In genomic region chr14:101495827-101496778, GRCh38 we compare ENCODE assay signal across 18 cellular contexts.
DNase-seq lines count a peak whose midpoint lies in the region; ATAC-seq lines count a peak whose summit lies in the region.
"Had no signal": no experiment of that assay in that cellular context is flagged by ENCODE, and none has a peak within 500 bp of the region (broad histone marks: within the 10 kb centered on the region; RNA-seq: fewer than 3 reads in every experiment).

No MANE protein-coding gene starts in this region.

- H3K27ac Mint-ChIP-seq in activated naive CD4-positive, alpha-beta T cell treated with anti-CD3 and anti-CD28 coated beads for 36 hours: no peak overlapping the region
- H3K27ac Mint-ChIP-seq: activated T-cell treated with anti-CD3 and anti-CD28 coated beads, Interleukin-2, amount 50 U/mL, for 72 hours; CD4-positive, CD25-positive, alpha-beta regulatory T cell; dendritic cell treated with granulocyte-macrophage colony-stimulating factor and Interleukin-4, amounts not matched to agents 40 ng/mL and 50 ng/mL, for 4 days; memory B cell; stimulated activated naive CD8-positive, alpha-beta T cell treated with anti-CD3 and anti-CD28 coated beads, Interleukin-15, amount 100 ng/mL, for 72 hours had no signal

- intact Hi-C loops in activated naive CD4-positive, alpha-beta T cell treated with anti-CD3 and anti-CD28 coated beads for 36 hours (cut with micrococcal nuclease): no loop called here
- intact Hi-C loops in left cardiac atrium (cut with DNase I): no loop called here

- H3K4me3 ChIP-seq in mesendoderm (ENCODE audit: low read length): no peak overlapping the region
- H3K4me3 ChIP-seq: SJCRH30 had no signal

- H2AK5ac ChIP-seq in mesendoderm (ENCODE audit: low read length): no peak overlapping the region

- DNase-seq in activated naive CD4-positive, alpha-beta T cell treated with anti-CD3 and anti-CD28 coated beads for 36 hours: peak; percentile 0
- no peak for DNase-seq in activated naive CD4-positive, alpha-beta T cell (lab: John Stamatoyannopoulos, UW)
- DNase-seq in left cardiac atrium (peak; percentile 7), mesendoderm (peak; percentile 59), ureter (ENCODE audit: low spot score) (peak; percentile 39)
- DNase-seq in stimulated activated CD4-positive, alpha-beta T cell treated with anti-CD3 and anti-CD28 coated beads, Interleukin-12 subunit alpha, Interleukin-12 subunit beta, amount 100 ng/mL, for 4 hours: no peak
- DNase-seq: activated CD4-positive, alpha-beta T cell treated with anti-CD3 and anti-CD28 coated beads, Interleukin-2, amount 50 U/mL, for 4 hours; activated T-cell treated with anti-CD3 and anti-CD28 coated beads, Interleukin-2, amount 50 U/mL, for 72 hours; CD4-positive, CD25-positive, alpha-beta regulatory T cell; hippocampal formation; NCI-H1092 treated with DMSO at 0.1 percent for 48 hours; SJCRH30; stimulated activated naive CD8-positive, alpha-beta T cell treated with anti-CD3 and anti-CD28 coated beads, Interleukin-15, amount 100 ng/mL, for 72 hours; T-helper 9 cell had no signal

- no peaks in the 10 kb centered on the region for H3K4me1 Mint-ChIP-seq in activated naive CD4-positive, alpha-beta T cell treated with anti-CD3 and anti-CD28 coated beads for 36 hours (ENCODE audit: low read depth)
- H3K4me1 Mint-ChIP-seq: memory B cell; stimulated activated naive CD8-positive, alpha-beta T cell treated with anti-CD3 and anti-CD28 coated beads, Interleukin-15, amount 100 ng/mL, for 72 hours had no signal

- H3K18ac ChIP-seq in mesendoderm (ENCODE audit: low read length): no peak overlapping the region

- H3K4me2 ChIP-seq in mesendoderm (ENCODE audit: low read length): peak overlapping the region; percentile 20

- H3K9me3 Mint-ChIP-seq in activated naive CD4-positive, alpha-beta T cell treated with anti-CD3 and anti-CD28 coated beads for 36 hours: peaks cover 2% of the 10 kb centered on the region
- H3K9me3 Mint-ChIP-seq: activated T-cell treated with anti-CD3 and anti-CD28 coated beads, Interleukin-2, amount 50 U/mL, for 72 hours; dendritic cell treated with granulocyte-macrophage colony-stimulating factor and Interleukin-4, amounts not matched to agents 40 ng/mL and 50 ng/mL, for 4 days had no signal

- no CpG with 5 or more reads among the region's 30 CpGs for WGBS in mesendoderm (ENCODE audit: extremely low coverage, insufficient coverage, low lambda C conversion rate)

- H3K79me1 ChIP-seq in mesendoderm (ENCODE audit: low read length): no peaks in the 10 kb centered on the region

- CTCF ChIA-PET in activated naive CD4-positive, alpha-beta T cell treated with anti-CD3 and anti-CD28 coated beads for 36 hours (lab: Charles Lee): no interaction called here

- no peak overlapping the region for H3K4me3 Mint-ChIP-seq in activated naive CD4-positive, alpha-beta T cell treated with anti-CD3 and anti-CD28 coated beads for 36 hours
- H3K4me3 Mint-ChIP-seq: activated T-cell treated with anti-CD3 and anti-CD28 coated beads, Interleukin-2, amount 50 U/mL, for 72 hours; CD4-positive, CD25-positive, alpha-beta regulatory T cell; dendritic cell treated with granulocyte-macrophage colony-stimulating factor and Interleukin-4, amounts not matched to agents 40 ng/mL and 50 ng/mL, for 4 days; memory B cell; stimulated activated naive CD8-positive, alpha-beta T cell treated with anti-CD3 and anti-CD28 coated beads, Interleukin-15, amount 100 ng/mL, for 72 hours had no signal

- H3K79me2 ChIP-seq in mesendoderm (ENCODE audit: control insufficient read depth, insufficient read depth, low read length): no peaks in the 10 kb centered on the region

- peaks cover 4% of the 10 kb centered on the region for H3K4me1 ChIP-seq in mesendoderm (ENCODE audit: control insufficient read depth, low read depth, low read length)
- H3K4me1 ChIP-seq: SJCRH30 had no signal

- H3K9ac ChIP-seq in mesendoderm (ENCODE audit: low read length): peak overlapping the region; percentile 31

- no peak overlapping the region for H3K23ac ChIP-seq in mesendoderm (ENCODE audit: low read length)

- peaks cover 25% of the 10 kb centered on the region for H3K27me3 Mint-ChIP-seq in activated naive CD4-positive, alpha-beta T cell treated with anti-CD3 and anti-CD28 coated beads for 36 hours (ENCODE audit: low read depth)

- no peak overlapping the region for H3K27ac ChIP-seq in mesendoderm (ENCODE audit: low read depth, low read length)
- H3K27ac ChIP-seq: SJCRH30 had no signal

- H4K5ac ChIP-seq in mesendoderm (ENCODE audit: low read length): no peak overlapping the region

- no peak overlapping the region for H4K8ac ChIP-seq in mesendoderm (ENCODE audit: low read depth, low read length)

- H3K36me3 ChIP-seq in mesendoderm (ENCODE audit: control insufficient read depth, insufficient read depth, low read length): no peaks in the 10 kb centered on the region
- H3K36me3 ChIP-seq: SJCRH30 had no signal

- H2BK15ac ChIP-seq in mesendoderm (replicated peaks; ENCODE audit: low read depth): no peak overlapping the region

- H2BK5ac ChIP-seq in mesendoderm (ENCODE audit: low read length): no peak overlapping the region

- H3K56ac ChIP-seq in mesendoderm (ENCODE audit: low read length): peak overlapping the region; percentile 71

- H3K27me3 ChIP-seq in mesendoderm (ENCODE audit: insufficient read depth, low read length, poor library complexity): no peaks in the 10 kb centered on the region
- H3K27me3 ChIP-seq: SJCRH30 had no signal

- H3K4ac ChIP-seq in mesendoderm (ENCODE audit: low read depth, low read length): no peak overlapping the region

- no peak overlapping the region for H2BK120ac ChIP-seq in mesendoderm (ENCODE audit: low read depth, low read length)

- ATAC-seq in left cardiac atrium (no peak), GM19324 (IDR thresholded peaks at IDR 0.05; ENCODE audit: low FRiP score, unreplicated experiment) (no peak), GM19397 (IDR thresholded peaks at IDR 0.05; ENCODE audit: unreplicated experiment) (no peak)
- ATAC-seq: activated T-cell treated with anti-CD3 and anti-CD28 coated beads, Interleukin-2, amount 50 U/mL, for 72 hours; stimulated activated naive CD8-positive, alpha-beta T cell treated with anti-CD3 and anti-CD28 coated beads, Interleukin-15, amount 100 ng/mL, for 72 hours had no signal

- H3K36me3 Mint-ChIP-seq in activated naive CD4-positive, alpha-beta T cell treated with anti-CD3 and anti-CD28 coated beads for 36 hours (ENCODE audit: low read depth): no peaks in the 10 kb centered on the region
- H3K36me3 Mint-ChIP-seq: CD4-positive, CD25-positive, alpha-beta regulatory T cell had no signal

Comparison
In these comparisons a context has a peak if more than half of its experiments do, and no peak if none do; other contexts are left out.
1. DNase-seq: peak in activated naive CD4-positive, alpha-beta T cell treated with anti-CD3 and anti-CD28 coated beads for 36 hours (single experiment), left cardiac atrium (single experiment), mesendoderm (single experiment) and ureter (single experiment); none in activated naive CD4-positive, alpha-beta T cell (0 of 4) and stimulated activated CD4-positive, alpha-beta T cell treated with anti-CD3 and anti-CD28 coated beads, Interleukin-12 subunit alpha, Interleukin-12 subunit beta, amount 100 ng/mL, for 4 hours (single experiment).